Comparison of ENCODE assay signal across 1 cellular context in the genomic region with DNA sequence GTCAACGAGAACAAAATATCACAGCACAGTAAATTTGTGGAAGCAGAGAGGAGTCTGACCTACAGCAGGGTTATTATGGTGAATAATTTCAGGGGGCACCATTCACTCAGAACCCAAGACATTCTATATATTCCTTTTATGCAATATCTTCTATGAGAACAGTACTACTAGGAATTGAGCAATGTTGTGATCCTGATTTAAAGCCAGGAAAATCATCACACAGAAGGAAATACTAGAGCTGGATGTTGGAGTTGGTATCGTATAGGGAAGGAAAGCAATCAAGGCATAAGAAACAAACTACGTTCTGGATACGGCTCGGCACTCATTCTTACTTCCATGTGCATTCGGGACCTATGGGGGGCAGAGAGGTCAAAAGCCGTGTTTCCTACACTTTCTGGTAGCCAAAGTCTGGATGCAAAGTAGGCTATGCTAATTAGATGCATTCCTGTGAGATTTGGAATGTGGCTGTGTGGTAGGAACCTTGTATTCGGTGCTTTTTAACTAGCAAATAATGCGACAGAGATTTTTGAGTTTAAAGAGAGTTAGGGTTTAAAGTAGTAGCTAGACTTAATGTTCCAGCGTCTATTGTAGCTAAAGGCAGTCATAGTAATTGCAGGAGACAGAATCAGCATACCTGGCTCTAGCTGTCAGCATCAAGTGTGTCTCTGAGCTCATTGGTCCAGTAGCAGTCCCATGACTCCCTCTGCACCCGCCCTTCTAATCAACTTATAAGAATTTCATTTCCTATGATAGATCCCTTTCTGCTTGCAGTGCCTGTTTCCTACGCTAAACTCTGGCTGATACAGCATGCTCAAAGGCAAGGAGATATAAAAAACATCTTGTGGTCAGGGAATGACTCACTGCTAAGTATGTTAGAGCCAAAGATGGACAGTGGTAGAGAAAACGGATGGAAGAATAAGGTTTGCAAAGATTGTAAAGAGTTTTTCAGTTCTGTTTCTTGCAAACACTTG.
TF ChIP-seq lines count a peak whose summit lies in the region.

No MANE protein-coding gene starts in this region.

TF ChIP-seq in A549, 52 proteins besides CTCF, POLR2A, EP300 and RAD21 (continued from another document):
- TF ChIP-seq, protein P1, sequence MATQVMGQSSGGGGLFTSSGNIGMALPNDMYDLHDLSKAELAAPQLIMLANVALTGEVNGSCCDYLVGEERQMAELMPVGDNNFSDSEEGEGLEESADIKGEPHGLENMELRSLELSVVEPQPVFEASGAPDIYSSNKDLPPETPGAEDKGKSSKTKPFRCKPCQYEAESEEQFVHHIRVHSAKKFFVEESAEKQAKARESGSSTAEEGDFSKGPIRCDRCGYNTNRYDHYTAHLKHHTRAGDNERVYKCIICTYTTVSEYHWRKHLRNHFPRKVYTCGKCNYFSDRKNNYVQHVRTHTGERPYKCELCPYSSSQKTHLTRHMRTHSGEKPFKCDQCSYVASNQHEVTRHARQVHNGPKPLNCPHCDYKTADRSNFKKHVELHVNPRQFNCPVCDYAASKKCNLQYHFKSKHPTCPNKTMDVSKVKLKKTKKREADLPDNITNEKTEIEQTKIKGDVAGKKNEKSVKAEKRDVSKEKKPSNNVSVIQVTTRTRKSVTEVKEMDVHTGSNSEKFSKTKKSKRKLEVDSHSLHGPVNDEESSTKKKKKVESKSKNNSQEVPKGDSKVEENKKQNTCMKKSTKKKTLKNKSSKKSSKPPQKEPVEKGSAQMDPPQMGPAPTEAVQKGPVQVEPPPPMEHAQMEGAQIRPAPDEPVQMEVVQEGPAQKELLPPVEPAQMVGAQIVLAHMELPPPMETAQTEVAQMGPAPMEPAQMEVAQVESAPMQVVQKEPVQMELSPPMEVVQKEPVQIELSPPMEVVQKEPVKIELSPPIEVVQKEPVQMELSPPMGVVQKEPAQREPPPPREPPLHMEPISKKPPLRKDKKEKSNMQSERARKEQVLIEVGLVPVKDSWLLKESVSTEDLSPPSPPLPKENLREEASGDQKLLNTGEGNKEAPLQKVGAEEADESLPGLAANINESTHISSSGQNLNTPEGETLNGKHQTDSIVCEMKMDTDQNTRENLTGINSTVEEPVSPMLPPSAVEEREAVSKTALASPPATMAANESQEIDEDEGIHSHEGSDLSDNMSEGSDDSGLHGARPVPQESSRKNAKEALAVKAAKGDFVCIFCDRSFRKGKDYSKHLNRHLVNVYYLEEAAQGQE (IDR thresholded peaks at IDR 0.05), result no peak
- TF ChIP-seq JUNB (IDR thresholded peaks at IDR 0.05) (no peak), MAFK (IDR thresholded peaks at IDR 0.05; ENCODE audit: partially characterized antibody) (no peak), BHLHE40 (IDR thresholded peaks at IDR 0.05; ENCODE audit: low read depth, low read length) (no peak), RCOR1 (IDR thresholded peaks at IDR 0.05; ENCODE audit: low read depth, low read length) (no peak), KDM1A (IDR thresholded peaks at IDR 0.05; ENCODE audit: low read depth) (no peak)
- TF ChIP-seq, protein P2, sequence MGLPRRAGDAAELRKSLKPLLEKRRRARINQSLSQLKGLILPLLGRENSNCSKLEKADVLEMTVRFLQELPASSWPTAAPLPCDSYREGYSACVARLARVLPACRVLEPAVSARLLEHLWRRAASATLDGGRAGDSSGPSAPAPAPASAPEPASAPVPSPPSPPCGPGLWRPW (IDR thresholded peaks at IDR 0.05), result no peak
